Comparison of ENCODE assay signal across 9 cellular contexts in the genomic region with DNA sequence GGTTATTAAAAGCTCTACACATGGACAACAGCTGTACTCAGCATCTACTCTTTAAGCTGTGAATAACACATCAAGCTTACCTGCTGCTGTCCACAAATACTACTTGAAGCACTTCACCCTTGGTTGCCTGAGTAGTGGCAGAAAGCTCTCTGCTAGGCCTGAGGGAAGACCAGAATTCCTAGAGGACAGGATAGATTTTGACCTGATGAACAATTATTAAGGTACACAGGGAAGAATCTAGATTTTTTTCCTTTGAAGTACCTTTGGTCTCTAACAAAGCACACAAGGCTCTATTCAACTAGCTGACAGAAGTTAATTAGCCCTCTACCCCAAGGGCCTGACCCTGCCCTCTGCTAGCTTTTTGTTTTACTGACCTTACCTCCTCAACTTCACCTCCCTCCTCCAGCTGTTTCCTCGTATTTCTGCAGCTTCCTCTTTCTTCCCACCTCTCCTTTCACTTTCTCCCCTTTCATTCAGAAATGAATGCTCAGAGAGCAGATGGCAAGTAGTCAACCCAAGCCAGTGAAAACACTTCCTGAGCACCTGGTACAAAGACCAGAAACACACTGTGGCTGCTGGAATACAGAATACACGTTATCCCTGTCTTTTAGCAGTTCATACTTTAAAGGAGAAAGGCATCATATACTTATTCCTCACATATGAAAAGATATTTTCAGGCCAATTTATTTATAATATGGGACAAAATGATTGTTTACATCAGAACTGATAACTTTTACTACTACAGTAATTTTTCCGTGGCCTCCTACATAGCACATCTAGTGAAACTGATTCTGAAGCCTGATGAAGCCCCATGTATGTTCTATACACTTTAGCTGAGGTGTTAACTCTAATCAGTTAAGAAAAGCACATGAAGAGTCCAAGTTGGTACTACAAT. TPM values are rescaled to one million over a fixed set of nuclear protein-coding genes. Genes with fewer than 3 reads are reported as not detected.
DNase-seq lines count a peak whose midpoint lies in the region; ATAC-seq lines count a peak whose summit lies in the region.
"Had no signal": no experiment of that assay in that cellular context is flagged by ENCODE, and none has a peak within 500 bp of the region (broad histone marks: within the 10 kb centered on the region; RNA-seq: fewer than 3 reads in every experiment).

No MANE protein-coding gene starts in this region.

- H3K36me3 ChIP-seq in rectal smooth muscle tissue (ENCODE audit: control insufficient read depth, insufficient read depth, low read length) (no peaks in the 10 kb centered on the region), mesendoderm (ENCODE audit: control insufficient read depth, insufficient read depth, low read length) (peaks cover 1% of the 10 kb centered on the region)

- no peaks in the 10 kb centered on the region for H3K79me1 ChIP-seq in mesendoderm (ENCODE audit: low read length)

- H3K9ac ChIP-seq in rectal smooth muscle tissue (ENCODE audit: low read length) (no peak overlapping the region), mesendoderm (ENCODE audit: low read length) (no peak overlapping the region)

- no peak overlapping the region for H4K5ac ChIP-seq in mesendoderm (ENCODE audit: low read length)

- peaks cover 27% of the 10 kb centered on the region for H3K4me1 ChIP-seq in rectal smooth muscle tissue (ENCODE audit: control insufficient read depth, insufficient read depth, low read length)
- H3K4me1 ChIP-seq in mesendoderm (ENCODE audit: control insufficient read depth, low read depth, low read length): peaks cover under 1% of the 10 kb centered on the region

- DNase-seq in T-helper 1 cell (no peak), NCI-H2171 treated with DMSO at 0.1 percent for 48 hours (lab: John Stamatoyannopoulos, UW) (peak; percentile 91), mesendoderm (no peak), midbrain (lab: John Stamatoyannopoulos, UW) (no peak)
- DNase-seq: natural killer cell had no signal

- H2BK120ac ChIP-seq in mesendoderm (ENCODE audit: low read depth, low read length): no peak overlapping the region

- H3K56ac ChIP-seq in mesendoderm (ENCODE audit: low read length): no peak overlapping the region

- H3K4me3 Mint-ChIP-seq in T-helper 1 cell treated with Interleukin-12 subunit alpha and Interleukin-12 subunit beta and Interleukin-4 antibody, amounts not matched to agents 30 μg/mL and 1 μg/mL, for 36 hours: no peak overlapping the region
- H3K4me3 Mint-ChIP-seq: natural killer cell had no signal

- no peak overlapping the region for H2BK15ac ChIP-seq in mesendoderm (replicated peaks; ENCODE audit: low read depth)

- H3K27me3 Mint-ChIP-seq in T-helper 1 cell treated with Interleukin-12 subunit alpha and Interleukin-12 subunit beta and Interleukin-4 antibody, amounts not matched to agents 30 μg/mL and 1 μg/mL, for 36 hours (ENCODE audit: low read depth): no peaks in the 10 kb centered on the region

- H3K18ac ChIP-seq in mesendoderm (ENCODE audit: low read length): no peak overlapping the region

- H3K27me3 ChIP-seq in rectal smooth muscle tissue (ENCODE audit: control insufficient read depth, insufficient read depth, low read length) (no peaks in the 10 kb centered on the region), mesendoderm (ENCODE audit: insufficient read depth, low read length, poor library complexity) (no peaks in the 10 kb centered on the region)

- no peaks in the 10 kb centered on the region for H3K9me3 Mint-ChIP-seq in T-helper 1 cell treated with Interleukin-12 subunit alpha and Interleukin-12 subunit beta and Interleukin-4 antibody, amounts not matched to agents 30 μg/mL and 1 μg/mL, for 36 hours
- H3K9me3 Mint-ChIP-seq: natural killer cell had no signal

- no peak overlapping the region for H3K23ac ChIP-seq in mesendoderm (ENCODE audit: low read length)

- no peak overlapping the region for H2AK5ac ChIP-seq in mesendoderm (ENCODE audit: low read length)

- H2BK5ac ChIP-seq in mesendoderm (ENCODE audit: low read length): no peak overlapping the region

- WGBS in mesendoderm (ENCODE audit: extremely low coverage, insufficient coverage, low lambda C conversion rate): no CpG with 5 or more reads among the region's 3 CpGs

- ATAC-seq in HG03108 (IDR thresholded peaks at IDR 0.05; ENCODE audit: unreplicated experiment): no peak
- ATAC-seq: natural killer cell had no signal

- no peak overlapping the region for H3K4me2 ChIP-seq in mesendoderm (ENCODE audit: low read length)

- peak overlapping the region; percentile 37 for H3K27ac Mint-ChIP-seq in T-helper 1 cell treated with Interleukin-12 subunit alpha and Interleukin-12 subunit beta and Interleukin-4 antibody, amounts not matched to agents 30 μg/mL and 1 μg/mL, for 36 hours

- H3K27ac ChIP-seq in angular gyrus (ENCODE audit: low read depth, low read length) (peak overlapping the region; percentile 23), rectal smooth muscle tissue (ENCODE audit: low read depth, low read length) (peak overlapping the region; percentile 57), mesendoderm (ENCODE audit: low read depth, low read length) (no peak overlapping the region)

- H3K79me2 ChIP-seq in mesendoderm (ENCODE audit: control insufficient read depth, insufficient read depth, low read length): no peaks in the 10 kb centered on the region

- peaks cover 35% of the 10 kb centered on the region for H3K4me1 Mint-ChIP-seq in T-helper 1 cell treated with Interleukin-12 subunit alpha and Interleukin-12 subunit beta and Interleukin-4 antibody, amounts not matched to agents 30 μg/mL and 1 μg/mL, for 36 hours (ENCODE audit: low read depth)

- H3K36me3 Mint-ChIP-seq in T-helper 1 cell treated with Interleukin-12 subunit alpha and Interleukin-12 subunit beta and Interleukin-4 antibody, amounts not matched to agents 30 μg/mL and 1 μg/mL, for 36 hours (ENCODE audit: low read depth): peaks cover 25% of the 10 kb centered on the region
- H3K36me3 Mint-ChIP-seq: natural killer cell had no signal

- H4K8ac ChIP-seq in mesendoderm (ENCODE audit: low read depth, low read length): no peak overlapping the region

- H3K4me3 ChIP-seq in rectal smooth muscle tissue (ENCODE audit: low read length) (no peak overlapping the region), mesendoderm (ENCODE audit: low read length) (no peak overlapping the region)

- H3K4ac ChIP-seq in mesendoderm (ENCODE audit: low read depth, low read length): no peak overlapping the region

RNA-seq across cellular contexts. Expression of a gene that starts 5.7 kb away (rescaled TPM):
- polyA plus RNA-seq in mesendoderm (2013, experiment 1 of 2): 43.9 TPM
- polyA plus RNA-seq in mesendoderm (2013, experiment 2 of 2): 44.0 TPM

RNA-seq across cellular contexts. Expression of a gene that starts 13.3 kb away (rescaled TPM):
- 461 TPM for polyA plus RNA-seq in mesendoderm (2013, experiment 1 of 2)
- 462 TPM for polyA plus RNA-seq in mesendoderm (2013, experiment 2 of 2)

RNA-seq across cellular contexts. Expression of a gene that starts 38.5 kb away (rescaled TPM):
- 7.0 TPM for polyA plus RNA-seq in mesendoderm (2013, experiment 1 of 2)
- polyA plus RNA-seq in mesendoderm (2013, experiment 2 of 2): 7.6 TPM
